ENCODE assay signal across 23 cellular contexts in the genomic region with DNA sequence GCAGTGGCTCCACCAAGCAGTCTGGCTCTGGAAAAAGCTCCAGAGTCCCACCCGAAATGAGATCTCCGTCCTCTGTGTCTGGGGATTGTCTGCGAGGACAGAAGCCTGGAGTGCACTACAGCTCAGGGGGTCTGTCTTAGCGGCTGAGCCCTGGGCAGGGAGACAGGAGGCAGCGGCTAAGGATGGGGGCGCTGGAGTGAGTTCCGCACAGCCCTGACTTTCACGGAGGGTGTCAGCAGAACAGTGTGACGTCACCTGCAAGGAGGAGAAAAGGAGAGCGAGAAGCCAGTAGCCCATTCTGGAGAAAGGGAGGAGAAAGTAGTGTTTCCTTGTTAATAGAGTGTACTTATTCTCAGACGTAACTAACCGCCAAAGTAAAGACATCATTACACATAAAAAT.
DNase-seq lines count a peak whose midpoint lies in the region; ATAC-seq and TF ChIP-seq lines count a peak whose summit lies in the region.
"Had no signal": no experiment of that assay in that cellular context is flagged by ENCODE, and none has a peak within 500 bp of the region (broad histone marks: within the 10 kb centered on the region; RNA-seq: fewer than 3 reads in every experiment).

No MANE protein-coding gene starts in this region.

- DNase-seq in ELF-1 (ENCODE audit: low read depth, low spot score) (peak; percentile 31), HCEC 1CT (peak; percentile 31), esophagus muscularis mucosa (ENCODE audit: extremely low spot score) (peak; percentile 88)
- no peak for DNase-seq in activated CD8-positive, alpha-beta T cell treated with anti-CD3 and anti-CD28 coated beads, Interleukin-2, amount 10 ng/mL, durations not matched to agents 7 days and 5 days
- DNase-seq: activated CD4-positive, alpha-beta T cell treated with anti-CD3 and anti-CD28 coated beads, Interleukin-2, amount 50 U/mL, for 4 hours; activated CD4-positive, CD25-positive, alpha-beta regulatory T cell; activated naive CD4-positive, alpha-beta T cell treated with anti-CD3 and anti-CD28 coated beads for 36 hours; effector CD8-positive, alpha-beta T cell; foreskin keratinocyte; heart right ventricle; NCI-H1092 treated with DMSO at 0.1 percent for 48 hours; NCI-H187 treated with DMSO at 0.1 percent for 48 hours; NCI-H526 treated with DMSO at 0.1 percent for 48 hours; psoas muscle; T-helper 1 cell had no signal

- peak overlapping the region in 2 of 4 donors; percentile 29 to 35 for H3K4me3 ChIP-seq in esophagus muscularis mucosa
- peak overlapping the region; percentile 43 for H3K4me3 ChIP-seq in rectal smooth muscle tissue (ENCODE audit: low read length)
- H3K4me3 ChIP-seq: BLaER1 treated with 17β-estradiol and CSF1 and Interleukin-3, amounts not matched to agents 10 nM and 100 nM; psoas muscle had no signal

- POLR2A ChIA-PET in activated CD8-positive, alpha-beta T cell treated with anti-CD3 and anti-CD28 coated beads, Interleukin-2, amount 10 ng/mL, durations not matched to agents 7 days and 5 days (lab: Charles Lee), result no interaction called here

- H3K9me3 ChIP-seq in esophagus muscularis mucosa, result no peaks in the 10 kb centered on the region
- H3K9me3 ChIP-seq: neutrophil, psoas muscle had no signal

- intact Hi-C loops in esophagus muscularis mucosa (cut with DNase I), result no loop called here

- no peaks in the 10 kb centered on the region for H3K4me1 Mint-ChIP-seq in activated CD8-positive, alpha-beta T cell treated with anti-CD3 and anti-CD28 coated beads, Interleukin-2, amount 10 ng/mL, durations not matched to agents 7 days and 5 days (ENCODE audit: low read depth)
- H3K4me1 Mint-ChIP-seq: memory B cell had no signal

- H3K4me1 ChIP-seq in esophagus muscularis mucosa (peaks cover 0 to 6% (median 2%) of the 10 kb centered on the region in 4 donors), rectal smooth muscle tissue (ENCODE audit: control insufficient read depth, insufficient read depth, low read length) (no peaks in the 10 kb centered on the region)

- no peak for ATAC-seq in activated CD8-positive, alpha-beta T cell treated with anti-CD3 and anti-CD28 coated beads, Interleukin-2, amount 10 ng/mL, durations not matched to agents 7 days and 5 days
- no peak for ATAC-seq in GM21515 (IDR thresholded peaks at IDR 0.05; ENCODE audit: unreplicated experiment)
- no peak for ATAC-seq in HG03175 (IDR thresholded peaks at IDR 0.05; ENCODE audit: unreplicated experiment)
- ATAC-seq: foreskin keratinocyte, psoas muscle had no signal

- no peak overlapping the region for H3K4me3 Mint-ChIP-seq in activated CD8-positive, alpha-beta T cell treated with anti-CD3 and anti-CD28 coated beads, Interleukin-2, amount 10 ng/mL, durations not matched to agents 7 days and 5 days
- H3K4me3 Mint-ChIP-seq: activated naive CD4-positive, alpha-beta T cell treated with anti-CD3 and anti-CD28 coated beads for 36 hours; activated T-helper 1 cell treated with anti-CD3 and anti-CD28 coated beads, Interleukin-12 subunit alpha, Interleukin-12 subunit beta, Interleukin-2, Interleukin-4 antibody, amounts not matched to agents 30 ng/mL and 10 ng/mL and 1 ng/mL, durations not matched to agents 14 hours and 24 hours and 36 hours; memory B cell; type B pancreatic cell had no signal

- H3K36me3 ChIP-seq in esophagus muscularis mucosa (no peaks in the 10 kb centered on the region), rectal smooth muscle tissue (ENCODE audit: control insufficient read depth, insufficient read depth, low read length) (no peaks in the 10 kb centered on the region)
- H3K36me3 ChIP-seq: BLaER1 treated with 17β-estradiol and CSF1 and Interleukin-3, amounts not matched to agents 10 nM and 100 nM; heart right ventricle; neutrophil had no signal

- H3K27ac ChIP-seq in esophagus muscularis mucosa (replicated peaks in 1 of 4), result peak overlapping the region in 1 of 4 donors; percentile 22
- no peak overlapping the region for H3K27ac ChIP-seq in rectal smooth muscle tissue (ENCODE audit: low read depth, low read length)
- H3K27ac ChIP-seq: BLaER1 treated with 17β-estradiol and CSF1 and Interleukin-3, amounts not matched to agents 10 nM and 100 nM; heart right ventricle; neutrophil; psoas muscle had no signal

- no peak overlapping the region for H3K9ac ChIP-seq in rectal smooth muscle tissue (ENCODE audit: low read length)
- H3K9ac ChIP-seq: BLaER1 treated with 17β-estradiol and CSF1 and Interleukin-3, amounts not matched to agents 10 nM and 100 nM had no signal

- TF ChIP-seq POLR2A in esophagus muscularis mucosa (IDR thresholded peaks at IDR 0.05; ENCODE audit: low read depth), result no peak

- no peaks in the 10 kb centered on the region for H3K27me3 ChIP-seq in esophagus muscularis mucosa
- H3K27me3 ChIP-seq in rectal smooth muscle tissue (ENCODE audit: control insufficient read depth, insufficient read depth, low read length), result no peaks in the 10 kb centered on the region
- H3K27me3 ChIP-seq: BLaER1 treated with 17β-estradiol and CSF1 and Interleukin-3, amounts not matched to agents 10 nM and 100 nM had no signal

- no peak overlapping the region for H3K27ac Mint-ChIP-seq in activated CD8-positive, alpha-beta T cell treated with anti-CD3 and anti-CD28 coated beads, Interleukin-2, amount 10 ng/mL, durations not matched to agents 7 days and 5 days
- H3K27ac Mint-ChIP-seq: activated naive CD4-positive, alpha-beta T cell treated with anti-CD3 and anti-CD28 coated beads for 36 hours; activated T-helper 1 cell treated with anti-CD3 and anti-CD28 coated beads, Interleukin-12 subunit alpha, Interleukin-12 subunit beta, Interleukin-2, Interleukin-4 antibody, amounts not matched to agents 30 ng/mL and 10 ng/mL and 1 ng/mL, durations not matched to agents 14 hours and 24 hours and 36 hours; memory B cell; type B pancreatic cell had no signal

- no peaks in the 10 kb centered on the region for H3K9me3 Mint-ChIP-seq in activated CD8-positive, alpha-beta T cell treated with anti-CD3 and anti-CD28 coated beads, Interleukin-2, amount 10 ng/mL, durations not matched to agents 7 days and 5 days (ENCODE audit: insufficient read depth)
- H3K9me3 Mint-ChIP-seq: activated naive CD4-positive, alpha-beta T cell treated with anti-CD3 and anti-CD28 coated beads for 36 hours; activated T-helper 1 cell treated with anti-CD3 and anti-CD28 coated beads, Interleukin-12 subunit alpha, Interleukin-12 subunit beta, Interleukin-2, Interleukin-4 antibody, amounts not matched to agents 30 ng/mL and 10 ng/mL and 1 ng/mL, durations not matched to agents 14 hours and 24 hours and 36 hours; type B pancreatic cell had no signal

- TF ChIP-seq CTCF in esophagus muscularis mucosa (IDR thresholded peaks at IDR 0.05), result no peak

- no peaks in the 10 kb centered on the region for H3K36me3 Mint-ChIP-seq in activated CD8-positive, alpha-beta T cell treated with anti-CD3 and anti-CD28 coated beads, Interleukin-2, amount 10 ng/mL, durations not matched to agents 7 days and 5 days (ENCODE audit: low read depth)
- H3K36me3 Mint-ChIP-seq: type B pancreatic cell had no signal

- WGBS in esophagus muscularis mucosa, result 66% methylated on average over 11 of the region's 12 CpGs

- no peak for TF ChIP-seq EP300 in esophagus muscularis mucosa (IDR thresholded peaks at IDR 0.05)

- CTCF ChIA-PET in activated CD8-positive, alpha-beta T cell treated with anti-CD3 and anti-CD28 coated beads, Interleukin-2, amount 10 ng/mL, durations not matched to agents 7 days and 5 days (lab: Charles Lee), result no interaction called here

- peaks cover 26% of the 10 kb centered on the region for H3K27me3 Mint-ChIP-seq in activated CD8-positive, alpha-beta T cell treated with anti-CD3 and anti-CD28 coated beads, Interleukin-2, amount 10 ng/mL, durations not matched to agents 7 days and 5 days (ENCODE audit: low read depth)
